ENCODE assay signal across 25 cellular contexts in genomic region chr11:126938718-126939117, GRCh38.
A peak's percentile ranks its signal among the peaks of the same experiment; 100 is the strongest.
DNase-seq lines count a peak whose midpoint lies in the region; ATAC-seq, FAIRE-seq and TF ChIP-seq lines count a peak whose summit lies in the region.
"Had no signal": no experiment of that assay in that cellular context is flagged by ENCODE, and none has a peak within 500 bp of the region (broad histone marks: within the 10 kb centered on the region; RNA-seq: fewer than 3 reads in every experiment).

No MANE protein-coding gene starts in this region.

- H3K27me3 ChIP-seq in SK-N-SH (ENCODE audit: insufficient read depth) = no peaks in the 10 kb centered on the region
- no peaks in the 10 kb centered on the region for H3K27me3 ChIP-seq in GM23338 (ENCODE audit: insufficient read depth)
- peaks cover 0 to 1% of the 10 kb centered on the region in 2 experiments; a peak in 2 of 4 replicates for H3K27me3 ChIP-seq in GM12878 (replicated peaks in 1 of 2; ENCODE audit: control insufficient read depth in 2 of 2, insufficient read depth in 2 of 2, low read length in 1 of 2)
- H3K27me3 ChIP-seq: BLaER1 had no signal

- TF ChIP-seq EP300 in SK-N-SH (IDR thresholded peaks at IDR 0.05; ENCODE audit: borderline replicate concordance in 1 of 2, low read depth in 1 of 2, low read length in 1 of 2) (no peak), GM12878 (IDR thresholded peaks at IDR 0.05; ENCODE audit: borderline replicate concordance in 1 of 2, control insufficient read depth in 1 of 2, low read depth in 2 of 2, low read length in 2 of 2) (no peak)

- H3K4me3 ChIP-seq in SK-N-SH (ENCODE audit: low read depth in 2 of 2, low read length in 1 of 2) (no peak overlapping the region), GM23338 (no peak overlapping the region), GM12878 (no peak overlapping the region), mucosa of descending colon (no peak overlapping the region)
- H3K4me3 ChIP-seq: BLaER1, HAP-1 had no signal

- ATAC-seq in SK-N-SH treated with all-trans-retinoic acid at 6 μM for 48 hours (no peak), GM23338 (peak; percentile 32; the same call in 1 of the 3 replicates), GM12878 (no peak), mucosa of descending colon (peak; percentile 31)
- ATAC-seq: CD8-positive, alpha-beta T cell had no signal

- intact Hi-C loops in GM12878 (cut with micrococcal nuclease; ENCODE audit: unreplicated experiment) = no loop called here
- intact Hi-C loops in mucosa of descending colon (cut with DNase I, micrococcal nuclease) = no loop called here

- peaks cover 0 to 2% of the 10 kb centered on the region in 2 experiments for H3K36me3 ChIP-seq in SK-N-SH (replicated peaks in 1 of 2; ENCODE audit: control insufficient read depth in 1 of 2, insufficient read depth in 2 of 2, low read length in 1 of 2)
- H3K36me3 ChIP-seq in GM23338 (ENCODE audit: insufficient read depth) = no peaks in the 10 kb centered on the region
- no peaks in the 10 kb centered on the region for H3K36me3 ChIP-seq in GM12878 (ENCODE audit: control insufficient read depth in 2 of 2, insufficient read depth in 2 of 2, low read length in 1 of 2)
- H3K36me3 ChIP-seq in mucosa of descending colon (ENCODE audit: low read depth) = no peaks in the 10 kb centered on the region
- H3K36me3 ChIP-seq: BLaER1, HAP-1 had no signal

- H2AFZ ChIP-seq in SK-N-SH (ENCODE audit: low read depth) (no peak overlapping the region), GM23338 (no peak overlapping the region), GM12878 (ENCODE audit: control insufficient read depth, low read depth, low read length) (no peak overlapping the region)

- no peak overlapping the region for H3K4me2 ChIP-seq in SK-N-SH
- no peak overlapping the region for H3K4me2 ChIP-seq in GM23338
- no peak overlapping the region for H3K4me2 ChIP-seq in GM12878 (ENCODE audit: control insufficient read depth, insufficient read depth)

- in situ Hi-C loops in GM12878 (cut with MboI) (no loop called here), ACHN (cut with HindIII; ENCODE audit: low pct_ligation_motif_present, low pct_unique_long_range_greater_than_20kb, low sequenced_read_pairs) (no loop called here)

- no TSS peak for BruUV-seq in GM12878 (replicated peaks; lab: Mats Ljungman, UMichigan)

- TF ChIP-seq RAD21 in SK-N-SH (IDR thresholded peaks at IDR 0.05; ENCODE audit: low read length) (no peak), GM12878 (IDR thresholded peaks at IDR 0.05; ENCODE audit: insufficient read depth, low read depth, low read length) (no peak)

- H3K27ac ChIP-seq in SK-N-SH (ENCODE audit: low read depth in 2 of 2, low read length in 1 of 2) = no peak overlapping the region
- H3K27ac ChIP-seq in GM23338 (ENCODE audit: low read depth) = no peak overlapping the region
- no peak overlapping the region for H3K27ac ChIP-seq in GM12878 (ENCODE audit: control insufficient read depth, insufficient read depth)
- H3K27ac ChIP-seq: 22Rv1, BLaER1, C4-2B had no signal

- FAIRE-seq in GM12878 (lab: Jason Lieb, UNC) = no peak
- FAIRE-seq: A204.1, GM12891, GM18507, H54 had no signal

- H3K27ac Mint-ChIP-seq in GM23338 = no peak overlapping the region
- H3K27ac Mint-ChIP-seq: B cell; CD4-positive, CD25-positive, alpha-beta regulatory T cell; CD8-positive, alpha-beta T cell; HFFc6 had no signal

- H3K9me3 ChIP-seq in SK-N-SH = 0 out of 2 replicates have a peak, but pooled peaks cover 5% of the 10 kb centered on the region
- no peaks in the 10 kb centered on the region for H3K9me3 ChIP-seq in GM12878 (replicated peaks; ENCODE audit: control insufficient read depth, insufficient read depth, low read length)
- no peaks in the 10 kb centered on the region for H3K9me3 ChIP-seq in mucosa of descending colon
- H3K9me3 ChIP-seq: HAP-1 had no signal

- H3K9ac ChIP-seq in SK-N-SH = no peak overlapping the region
- H3K9ac ChIP-seq in GM12878 (ENCODE audit: control insufficient read depth, insufficient read depth, low read length) = no peak overlapping the region
- H3K9ac ChIP-seq: BLaER1 had no signal

- CTCF ChIA-PET in SK-N-SH (lab: Yijun Ruan, JAX) (interaction anchor here (1.0 kb wide), 1 partner anchor 8 kb away, joined by 4 read pairs; no protein-coding TSS in a partner anchor), GM12878 (lab: Yijun Ruan, JAX) (no interaction called here)

- peaks cover 18% of the 10 kb centered on the region for H3K79me2 ChIP-seq in SK-N-SH (ENCODE audit: insufficient read depth)
- no peaks in the 10 kb centered on the region for H3K79me2 ChIP-seq in GM23338 (replicated peaks; ENCODE audit: insufficient read depth)
- no peaks in the 10 kb centered on the region for H3K79me2 ChIP-seq in GM12878 (ENCODE audit: control insufficient read depth, insufficient read depth, low read length)

- POLR2A ChIA-PET in SK-N-SH (lab: Yijun Ruan, JAX) = no interaction called here
- POLR2A ChIA-PET in GM12878 (lab: Charles Lee) = no interaction called here

- no peaks in the 10 kb centered on the region for H4K20me1 ChIP-seq in SK-N-SH (ENCODE audit: insufficient read depth)
- H4K20me1 ChIP-seq in GM23338 (replicated peaks; ENCODE audit: insufficient read depth) = no peaks in the 10 kb centered on the region
- no peaks in the 10 kb centered on the region for H4K20me1 ChIP-seq in GM12878 (ENCODE audit: control insufficient read depth, insufficient read depth)
- H4K20me1 ChIP-seq: BLaER1 had no signal

- DNase-seq in SK-N-SH (no peak), GM23338 (ENCODE audit: low spot score) (no peak), GM12878 (ENCODE audit: low read depth, low spot score) (no peak), mucosa of descending colon (no peak), ACHN (no peak), putamen (ENCODE audit: low spot score) (no peak), ureter (ENCODE audit: low spot score) (no peak)
- DNase-seq: Caco-2; CD4-positive, CD25-positive, alpha-beta regulatory T cell; CD8-positive, alpha-beta T cell; DMS153; DND-41; GDM1; GOT3; HFFc6 had no signal

- SMC1A ChIA-PET in GM12878 (lab: Charles Lee; ENCODE audit: uncharacterized antibody, unreplicated experiment) = interaction anchor here (1.0 kb wide), 1 partner anchor 136 kb away, joined by 3 read pairs; no protein-coding TSS in a partner anchor

- peaks cover 4% of the 10 kb centered on the region; the same call in 1 of the 3 replicates for H3K9me3 Mint-ChIP-seq in GM23338
- H3K9me3 Mint-ChIP-seq: CD8-positive, alpha-beta T cell had no signal

- no peaks in the 10 kb centered on the region for H3K27me3 Mint-ChIP-seq in GM23338 (ENCODE audit: insufficient read depth, low read depth, poor library complexity)
- H3K27me3 Mint-ChIP-seq: B cell had no signal

- no peaks in the 10 kb centered on the region for H3K4me1 ChIP-seq in SK-N-SH (ENCODE audit: control insufficient read depth in 1 of 2, insufficient read depth in 2 of 2, low read depth in 1 of 2, low read length in 1 of 2)
- H3K4me1 ChIP-seq in GM23338 (ENCODE audit: insufficient read depth) = no peaks in the 10 kb centered on the region
- H3K4me1 ChIP-seq in GM12878 (ENCODE audit: control insufficient read depth, insufficient read depth, low read length) = no peaks in the 10 kb centered on the region
- H3K4me1 ChIP-seq in mucosa of descending colon (ENCODE audit: low read depth) = no peaks in the 10 kb centered on the region
- H3K4me1 ChIP-seq: Caco-2, HAP-1 had no signal

- no peak overlapping the region for H3K4me3 Mint-ChIP-seq in GM23338
- H3K4me3 Mint-ChIP-seq: B cell; CD4-positive, CD25-positive, alpha-beta regulatory T cell; CD8-positive, alpha-beta T cell; HFFc6 had no signal

- no peaks in the 10 kb centered on the region; the same call in 2 of the 3 replicates for H3K36me3 Mint-ChIP-seq in GM23338 (ENCODE audit: low read depth)
- H3K36me3 Mint-ChIP-seq: CD4-positive, CD25-positive, alpha-beta regulatory T cell; CD8-positive, alpha-beta T cell had no signal

- 69% methylated on average over 3 of the region's 4 CpGs for WGBS in SK-N-SH (ENCODE audit: low lambda C conversion rate)
- WGBS in GM12878 (ENCODE audit: insufficient coverage, insufficient replicate concordance, low lambda C conversion rate, missing lambda C conversion rate) = 17% methylated on average over 4 of the region's 4 CpGs

- H3K4me1 Mint-ChIP-seq in GM23338 = peaks cover 7% of the 10 kb centered on the region; the same call in 2 of the 3 replicates
- H3K4me1 Mint-ChIP-seq: B cell; CD4-positive, CD25-positive, alpha-beta regulatory T cell had no signal

- no peak for TF ChIP-seq POLR2A in GM12878 (IDR thresholded peaks at IDR 0.05; ENCODE audit: low read depth, low read length)

- TF ChIP-seq CTCF in SK-N-SH (IDR thresholded peaks at IDR 0.05) (no peak), GM23338 (conservative IDR thresholded peaks at IDR 0.05; ENCODE audit: low read depth in 2 of 2) (no peak), GM12878 (IDR thresholded peaks at IDR 0.05 in 2 of 3, conservative IDR thresholded peaks at IDR 0.05 in 1 of 3; ENCODE audit: control insufficient read depth in 2 of 3, extremely low read depth in 1 of 3, insufficient read depth in 1 of 3, low read depth in 3 of 3, low read length in 3 of 3) (no peak), mucosa of descending colon (IDR thresholded peaks at IDR 0.05) (no peak)

- no peaks in the 10 kb centered on the region for H3K9me2 ChIP-seq in SK-N-SH
- no peaks in the 10 kb centered on the region for H3K9me2 ChIP-seq in GM23338 (ENCODE audit: insufficient read depth)

- H3F3A ChIP-seq in SK-N-SH (replicated peaks; ENCODE audit: insufficient read depth) = no peaks in the 10 kb centered on the region
- H3F3A ChIP-seq in GM23338 (replicated peaks; ENCODE audit: low read depth) = no peaks in the 10 kb centered on the region

- RAD21 ChIA-PET in GM12878 (lab: Charles Lee; ENCODE audit: unreplicated experiment) = no interaction called here

TF ChIP-seq in SK-N-SH, 30 proteins besides CTCF, POLR2A, EP300 and RAD21 (continues in another document):
- no peak for TF ChIP-seq EZH2phosphoT487 (IDR thresholded peaks at IDR 0.05; ENCODE audit: borderline replicate concordance, low read depth)
- no peak for TF ChIP-seq CHD2 (IDR thresholded peaks at IDR 0.05; ENCODE audit: low read length, partially characterized antibody)

TF ChIP-seq in SK-N-SH treated with all-trans-retinoic acid at 6 μM for 48 hours, 23 proteins besides CTCF, POLR2A, EP300 and RAD21 (continues in another document):
- TF ChIP-seq PPARA (CRISPR knock-in tag; IDR thresholded peaks at IDR 0.05; ENCODE audit: borderline replicate concordance) (no peak), TOX (CRISPR knock-in tag; IDR thresholded peaks at IDR 0.05; ENCODE audit: borderline replicate concordance) (no peak), TCF4 (CRISPR knock-in tag; IDR thresholded peaks at IDR 0.05; ENCODE audit: borderline replicate concordance) (no peak)

TF ChIP-seq in GM12878, 131 proteins besides CTCF, POLR2A, EP300 and RAD21 (continues in another document):
- no peak for TF ChIP-seq IRF5 (IDR thresholded peaks at IDR 0.05; ENCODE audit: borderline replicate concordance)

Comparison
In these comparisons a context has a peak if more than half of its experiments do, and no peak if none do; other contexts are left out.
1. ATAC-seq: peak in GM23338 (single experiment) and mucosa of descending colon (single experiment); none in SK-N-SH treated with all-trans-retinoic acid at 6 μM for 48 hours (single experiment) and GM12878 (single experiment).
2. Of the 26 proteins assayed by ChIP-seq in both GM12878 and SK-N-SH: peak only in GM12878: none; only in SK-N-SH: none; in both: REST; in neither: 25.